8 cellular contexts compared by ENCODE assay signal in the genomic region with DNA sequence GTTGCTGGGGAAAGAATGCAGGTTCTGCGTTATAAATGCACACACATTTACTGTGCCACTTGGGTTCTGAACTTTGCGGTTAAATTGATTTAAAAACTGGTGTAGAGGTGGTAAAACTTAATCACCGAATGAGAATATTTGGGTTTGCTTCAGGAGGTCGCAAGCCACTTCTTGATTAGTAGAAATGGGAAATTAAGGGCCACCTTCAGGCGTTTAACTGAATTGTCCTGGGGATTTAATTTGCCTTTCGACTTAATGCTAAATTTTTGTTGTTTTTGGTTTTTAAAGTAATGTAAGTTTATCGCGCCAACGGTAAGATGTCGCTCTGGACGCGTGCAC. TPM values are rescaled to one million over a fixed set of nuclear protein-coding genes. Genes with fewer than 3 reads are reported as not detected.
DNase-seq lines count a peak whose midpoint lies in the region; ATAC-seq, FAIRE-seq and TF ChIP-seq lines count a peak whose summit lies in the region.

No MANE protein-coding gene starts in this region.

- H3K36me3 ChIP-seq in HEK293 (ENCODE audit: control insufficient read depth in 2 of 2, insufficient read depth in 1 of 2, low read length in 2 of 2) (no peaks in the 10 kb centered on the region), gastroesophageal sphincter (no peaks in the 10 kb centered on the region), small intestine (ENCODE audit: control insufficient read depth in 2 of 2, insufficient read depth in 2 of 2, low read length in 2 of 2) (no peaks in the 10 kb centered on the region)

- H3K4me3 ChIP-seq in HEK293 (ENCODE audit: low read depth, low read length) (peak overlapping the region; percentile 46), gastroesophageal sphincter (peak overlapping the region; percentile 63 to 75), small intestine (ENCODE audit: low read depth in 1 of 2, low read length in 2 of 2) (peak overlapping the region; percentile 17 to 77)

- H3K9me3 ChIP-seq in HEK293 (ENCODE audit: control insufficient read depth, insufficient read depth, low read depth, low read length) (no peaks in the 10 kb centered on the region), gastroesophageal sphincter (no peaks in the 10 kb centered on the region), small intestine (ENCODE audit: control insufficient read depth, low read depth) (no peaks in the 10 kb centered on the region)

- TF ChIP-seq CTCF in HEK293 (tag by site-specific recombination; IDR thresholded peaks at IDR 0.05), result no peak
- no peak for TF ChIP-seq CTCF in VCaP (conservative IDR thresholded peaks at IDR 0.05)
- TF ChIP-seq CTCF in gastroesophageal sphincter (IDR thresholded peaks at IDR 0.05), result peak in 1 of 4 experiments; percentile 21

- no peak for TF ChIP-seq EP300 in gastroesophageal sphincter (IDR thresholded peaks at IDR 0.05)

- ATAC-seq in gastroesophageal sphincter (no peak), GM21825 (IDR thresholded peaks at IDR 0.05; ENCODE audit: unreplicated experiment) (no peak)

- H3K4me1 ChIP-seq in HEK293 (ENCODE audit: control insufficient read depth, insufficient read depth, low read length) (no peaks in the 10 kb centered on the region), gastroesophageal sphincter (peaks cover 0 to 30% (median 4%) of the 10 kb centered on the region in 3 donors), small intestine (ENCODE audit: control insufficient read depth in 2 of 2, insufficient read depth in 1 of 2, low read depth in 1 of 2, low read length in 1 of 2) (no peaks in the 10 kb centered on the region)

- no peak for TF ChIP-seq POLR2A in gastroesophageal sphincter (IDR thresholded peaks at IDR 0.05)

- whole genome bisulfite sequencing in gastroesophageal sphincter (ENCODE audit: low coverage in 1 of 2), 2 donors, result 27 to 29% methylated on average over 7 to 12 of the region's 12 CpGs
- 16 to 18% (median 16%) methylated on average over 12 of the region's 12 CpGs for WGBS in small intestine, 3 donors

- FAIRE-seq in small intestine (lab: Jason Lieb, UNC), result no peak

- POLR2A ChIA-PET in HEK293 (lab: Yijun Ruan, JAX), result no interaction called here

- CTCF ChIA-PET in HEK293 (lab: Yijun Ruan, JAX), result no interaction called here

- H3K27ac ChIP-seq in HEK293 (ENCODE audit: extremely low read depth, low read depth, low read length), result no peak overlapping the region
- H3K27ac ChIP-seq in VCaP, result peak overlapping the region; percentile 92
- peak overlapping the region in 3 of 4 donors; percentile 90 to 91 (median 90) for H3K27ac ChIP-seq in gastroesophageal sphincter
- H3K27ac ChIP-seq in small intestine (ENCODE audit: low read depth in 1 of 2, low read length in 1 of 2), result peak overlapping the region in 1 of 2 donors; percentile 86

- no peaks in the 10 kb centered on the region for H3K27me3 ChIP-seq in gastroesophageal sphincter
- H3K27me3 ChIP-seq in small intestine (ENCODE audit: control insufficient read depth in 2 of 2, insufficient read depth in 2 of 2, low read length in 2 of 2), result no peaks in the 10 kb centered on the region

- DNase-seq in small intestine (no peak), COLO829 (ENCODE audit: low spot score) (no peak), RPMI8226 (no peak)
- no peak for DNase-seq in stimulated activated naive CD4-positive, alpha-beta T cell (lab: John Stamatoyannopoulos, UW)

TF ChIP-seq in HEK293, 187 proteins besides CTCF, POLR2A, EP300 and RAD21:
- TF ChIP-seq ZNF248 (tag by site-specific recombination; IDR thresholded peaks at IDR 0.05) (no peak), ZNF677 (tag by site-specific recombination; IDR thresholded peaks at IDR 0.05) (no peak), ZBTB1 (tag by site-specific recombination; IDR thresholded peaks at IDR 0.05) (no peak), ZNF239 (tag by site-specific recombination; IDR thresholded peaks at IDR 0.05) (no peak), ZNF433 (tag by site-specific recombination; IDR thresholded peaks at IDR 0.05; ENCODE audit: low read depth) (no peak), ZNF354C (tag by site-specific recombination; IDR thresholded peaks at IDR 0.05; ENCODE audit: borderline replicate concordance, low read depth) (no peak), PRDM1 (tag by site-specific recombination; IDR thresholded peaks at IDR 0.05) (no peak), ZNF138 (tag by site-specific recombination; IDR thresholded peaks at IDR 0.05; ENCODE audit: borderline replicate concordance) (no peak), ZBTB17 (tag by site-specific recombination; IDR thresholded peaks at IDR 0.05) (no peak), KLF1 (tag by site-specific recombination; IDR thresholded peaks at IDR 0.05) (no peak), ZFP69B (tag by site-specific recombination; IDR thresholded peaks at IDR 0.05) (no peak), KLF7 (tag by site-specific recombination; IDR thresholded peaks at IDR 0.05; ENCODE audit: borderline replicate concordance) (no peak), ZNF155 (tag by site-specific recombination; IDR thresholded peaks at IDR 0.05) (no peak), KLF8 (tag by site-specific recombination; IDR thresholded peaks at IDR 0.05) (no peak), OSR2 (tag by site-specific recombination; IDR thresholded peaks at IDR 0.05) (no peak), ZNF175 (tag by site-specific recombination; IDR thresholded peaks at IDR 0.05) (no peak), BCL11B (tag by site-specific recombination; IDR thresholded peaks at IDR 0.05; ENCODE audit: low read depth) (no peak)
- TF ChIP-seq, protein P1, sequence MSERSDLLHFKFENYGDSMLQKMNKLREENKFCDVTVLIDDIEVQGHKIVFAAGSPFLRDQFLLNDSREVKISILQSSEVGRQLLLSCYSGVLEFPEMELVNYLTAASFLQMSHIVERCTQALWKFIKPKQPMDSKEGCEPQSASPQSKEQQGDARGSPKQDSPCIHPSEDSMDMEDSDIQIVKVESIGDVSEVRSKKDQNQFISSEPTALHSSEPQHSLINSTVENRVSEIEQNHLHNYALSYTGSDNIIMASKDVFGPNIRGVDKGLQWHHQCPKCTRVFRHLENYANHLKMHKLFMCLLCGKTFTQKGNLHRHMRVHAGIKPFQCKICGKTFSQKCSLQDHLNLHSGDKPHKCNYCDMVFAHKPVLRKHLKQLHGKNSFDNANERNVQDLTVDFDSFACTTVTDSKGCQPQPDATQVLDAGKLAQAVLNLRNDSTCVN (tag by site-specific recombination; optimal IDR thresholded peaks at IDR 0.05), result no peak
- TF ChIP-seq, protein P2, sequence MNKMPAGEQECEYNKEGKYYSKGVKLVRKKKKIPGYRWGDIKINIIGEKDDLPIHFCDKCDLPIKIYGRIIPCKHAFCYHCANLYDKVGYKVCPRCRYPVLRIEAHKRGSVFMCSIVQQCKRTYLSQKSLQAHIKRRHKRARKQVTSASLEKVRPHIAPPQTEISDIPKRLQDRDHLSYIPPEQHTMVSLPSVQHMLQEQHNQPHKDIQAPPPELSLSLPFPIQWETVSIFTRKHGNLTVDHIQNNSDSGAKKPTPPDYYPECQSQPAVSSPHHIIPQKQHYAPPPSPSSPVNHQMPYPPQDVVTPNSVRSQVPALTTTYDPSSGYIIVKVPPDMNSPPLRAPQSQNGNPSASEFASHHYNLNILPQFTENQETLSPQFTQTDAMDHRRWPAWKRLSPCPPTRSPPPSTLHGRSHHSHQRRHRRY (tag by site-specific recombination; IDR thresholded peaks at IDR 0.05), result no peak
TF ChIP-seq in HEK293: peak in this region for 0.

RNA-seq across cellular contexts. Expression of a gene that starts 0.5 kb away (rescaled TPM):
- 1 to 10 TPM; 2.7 to 4.7 (median 3.9) TPM for total RNA-seq in gastroesophageal sphincter
- 1 to 10 TPM in 1 of 3 donors, under 1 TPM in 2; 0.22 to 4.5 (median 0.81) TPM for polyA plus RNA-seq in small intestine

RNA-seq across cellular contexts. Expression of a gene that starts 37.3 kb away (rescaled TPM):
- 1 to 10 TPM in 3 of 4 donors, under 1 TPM in 1; 0.67 to 4.0 (median 2.8) TPM for total RNA-seq in gastroesophageal sphincter
- 1 to 10 TPM in 1 of 3 donors, not detected in 2; 1.9 TPM for polyA plus RNA-seq in small intestine
